Comparison of ENCODE assay signal across 7 cellular contexts in genomic region chr5:135332519-135333150, GRCh38.
DNase-seq lines count a peak whose midpoint lies in the region; ATAC-seq and TF ChIP-seq lines count a peak whose summit lies in the region.

No MANE protein-coding gene starts in this region.

- H3K27me3 ChIP-seq in DOHH2 (ENCODE audit: control insufficient read depth, low read length), result no peaks in the 10 kb centered on the region
- no peaks in the 10 kb centered on the region for H3K27me3 ChIP-seq in esophagus muscularis mucosa

- peaks cover 56% of the 10 kb centered on the region for H3K36me3 ChIP-seq in DOHH2 (ENCODE audit: control insufficient read depth, low read length)
- H3K36me3 ChIP-seq in esophagus muscularis mucosa, result peaks cover 16 to 60% (median 47%) of the 10 kb centered on the region in 4 donors

- H3K4me1 Mint-ChIP-seq in osteocyte (ENCODE audit: unreplicated experiment), result peaks cover 3% of the 10 kb centered on the region

- no peak overlapping the region for H3K27ac Mint-ChIP-seq in osteocyte (ENCODE audit: unreplicated experiment)

- intact Hi-C loops in esophagus muscularis mucosa (cut with DNase I), result loop anchor here (5.0 kb wide), 1 partner anchor 140 kb away; no protein-coding TSS in a partner anchor

- no peaks in the 10 kb centered on the region for H3K4me1 ChIP-seq in DOHH2 (ENCODE audit: control insufficient read depth, low read length)
- H3K4me1 ChIP-seq in esophagus muscularis mucosa, result peaks cover 0 to 42% (median 16%) of the 10 kb centered on the region in 4 donors

- H3K4me3 Mint-ChIP-seq in osteocyte (ENCODE audit: unreplicated experiment), result no peak overlapping the region

- H3K9me3 ChIP-seq in DOHH2 (ENCODE audit: control insufficient read depth, insufficient read depth, low read length) (no peaks in the 10 kb centered on the region), esophagus muscularis mucosa (no peaks in the 10 kb centered on the region)

- TF ChIP-seq POLR2A in esophagus muscularis mucosa (IDR thresholded peaks at IDR 0.05; ENCODE audit: low read depth), result no peak

- no peaks in the 10 kb centered on the region for H3K9me2 ChIP-seq in DOHH2 (replicated peaks; ENCODE audit: control insufficient read depth, low read length)

- peaks cover 15% of the 10 kb centered on the region for H3F3A ChIP-seq in DOHH2 (ENCODE audit: control insufficient read depth, insufficient read depth)

- 28% methylated on average over 5 of the region's 5 CpGs for WGBS in esophagus muscularis mucosa

- H3K4me3 ChIP-seq in DOHH2 (ENCODE audit: low read length) (no peak overlapping the region), esophagus muscularis mucosa (no peak overlapping the region)

- no peaks in the 10 kb centered on the region for H3K9me3 Mint-ChIP-seq in osteocyte (ENCODE audit: unreplicated experiment)

- DNase-seq in HPDE6-E6E7 (ENCODE audit: extremely low spot score) (peak; percentile 58), RPMI7951 (ENCODE audit: low read depth) (peak; percentile 60), esophagus muscularis mucosa (ENCODE audit: extremely low spot score) (no peak), osteocyte (ENCODE audit: extremely low spot score, unreplicated experiment) (no peak)
- no peak for DNase-seq in activated T-cell treated with anti-CD3 and anti-CD28 coated beads, Interleukin-2, amount 50 U/mL, for 1 hour

- TF ChIP-seq EP300 in esophagus muscularis mucosa (IDR thresholded peaks at IDR 0.05), result no peak

- H4K20me1 ChIP-seq in DOHH2 (ENCODE audit: control insufficient read depth, insufficient read depth, low read depth, low read length), result no peaks in the 10 kb centered on the region

- TF ChIP-seq CTCF in DOHH2 (IDR thresholded peaks at IDR 0.05; ENCODE audit: low read depth, low read length, poor library complexity, severe bottlenecking), result peak; percentile 62
- peak; percentile 50 to 59 (median 51) for TF ChIP-seq CTCF in esophagus muscularis mucosa (IDR thresholded peaks at IDR 0.05)
- TF ChIP-seq CTCF in osteocyte (IDR thresholded peaks at IDR 0.05), result peak; percentile 72

- H3K27me3 Mint-ChIP-seq in osteocyte (ENCODE audit: unreplicated experiment), result no peaks in the 10 kb centered on the region

- no peak overlapping the region for H3K4me2 ChIP-seq in DOHH2 (ENCODE audit: low read length)

- H3K27ac ChIP-seq in DOHH2 (ENCODE audit: low read depth, low read length), result no peak overlapping the region
- no peak overlapping the region for H3K27ac ChIP-seq in esophagus muscularis mucosa (replicated peaks in 1 of 4)

- H3K36me3 Mint-ChIP-seq in osteocyte (ENCODE audit: unreplicated experiment), result peaks cover 26% of the 10 kb centered on the region

- no peaks in the 10 kb centered on the region for H3K79me2 ChIP-seq in DOHH2 (ENCODE audit: control insufficient read depth, low read length)

- no peak for ATAC-seq in HG02970 (IDR thresholded peaks at IDR 0.05; ENCODE audit: low FRiP score, unreplicated experiment)

Comparison
In these comparisons a context has a peak if more than half of its experiments do, and no peak if none do; other contexts are left out.
1. DNase-seq: peak in HPDE6-E6E7 (single experiment) and RPMI7951 (single experiment); none in esophagus muscularis mucosa (single experiment), osteocyte (single experiment) and activated T-cell treated with anti-CD3 and anti-CD28 coated beads, Interleukin-2, amount 50 U/mL, for 1 hour (single experiment).
2. Peak in every context shown above with its lines, with median percentiles within 50 percentile points of each other: CTCF ChIP-seq.